Comparison of ENCODE assay signal across 20 cellular contexts in the genomic region with DNA sequence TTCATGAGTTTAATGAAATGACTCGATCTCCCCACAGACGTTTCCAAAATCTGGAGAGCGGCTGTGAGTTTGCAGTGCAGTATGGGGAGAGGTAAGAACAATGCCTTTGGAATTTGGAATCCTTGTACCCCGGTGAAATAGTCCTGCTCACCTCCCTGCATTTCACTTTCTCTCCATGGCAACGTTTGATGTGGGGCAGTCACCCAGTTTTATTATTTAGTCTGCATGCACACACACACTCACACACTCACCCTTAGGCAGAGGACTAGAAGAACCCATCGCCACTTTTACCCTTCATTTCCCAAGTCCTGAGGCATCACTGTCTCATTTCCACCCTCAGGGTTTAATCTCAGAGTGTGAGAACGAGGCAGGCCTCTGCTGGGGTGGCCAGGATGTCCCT.
DNase-seq lines count a peak whose midpoint lies in the region; ATAC-seq and TF ChIP-seq lines count a peak whose summit lies in the region.
"Had no signal": no experiment of that assay in that cellular context is flagged by ENCODE, and none has a peak within 500 bp of the region (broad histone marks: within the 10 kb centered on the region; RNA-seq: fewer than 3 reads in every experiment).

No MANE protein-coding gene starts in this region.

- H3K4me3 Mint-ChIP-seq in glutamatergic neuron (ENCODE audit: unreplicated experiment) = no peak overlapping the region
- no peak overlapping the region for H3K4me3 Mint-ChIP-seq in neural progenitor cell

- no peaks in the 10 kb centered on the region for H3K79me2 ChIP-seq in neural progenitor cell (ENCODE audit: low read depth)

- H4K20me1 ChIP-seq in neural progenitor cell (ENCODE audit: low read depth) = no peaks in the 10 kb centered on the region

- ATAC-seq in HG03457 (IDR thresholded peaks at IDR 0.05; ENCODE audit: unreplicated experiment) = no peak
- ATAC-seq in sciatic nerve = no peak

- no peak overlapping the region for H3K27ac ChIP-seq in neural progenitor cell

- H3K27me3 Mint-ChIP-seq in glutamatergic neuron (ENCODE audit: unreplicated experiment) (peaks cover 9% of the 10 kb centered on the region), neural progenitor cell (ENCODE audit: insufficient read depth, low read depth) (peaks cover 6% of the 10 kb centered on the region)

- no peaks in the 10 kb centered on the region for H3K36me3 Mint-ChIP-seq in glutamatergic neuron (ENCODE audit: unreplicated experiment)
- no peaks in the 10 kb centered on the region for H3K36me3 Mint-ChIP-seq in neural progenitor cell
- H3K36me3 Mint-ChIP-seq: CD4-positive, alpha-beta memory T cell had no signal

- intact Hi-C loops in sciatic nerve (cut with DNase I) = loop anchor here (2.0 to 10.0 kb wide), 2 partner anchors 45 to 239 kb away; no protein-coding TSS in a partner anchor

- peaks cover 14% of the 10 kb centered on the region for H3K9me3 Mint-ChIP-seq in glutamatergic neuron (ENCODE audit: unreplicated experiment)
- peaks cover 4% of the 10 kb centered on the region for H3K9me3 Mint-ChIP-seq in neural progenitor cell
- H3K9me3 Mint-ChIP-seq: CD4-positive, alpha-beta memory T cell had no signal

- H3K4me1 Mint-ChIP-seq in glutamatergic neuron (ENCODE audit: low read depth, unreplicated experiment) (peaks cover 51% of the 10 kb centered on the region), neural progenitor cell (peaks cover 50% of the 10 kb centered on the region)

- H3K27ac Mint-ChIP-seq in glutamatergic neuron (ENCODE audit: unreplicated experiment) = peak overlapping the region; percentile 99
- H3K27ac Mint-ChIP-seq in neural progenitor cell = peak overlapping the region; percentile 78

- no peaks in the 10 kb centered on the region for H3K27me3 ChIP-seq in neural progenitor cell

- H3K9ac ChIP-seq in neural progenitor cell = no peak overlapping the region

- H3K9me3 ChIP-seq in neural progenitor cell (ENCODE audit: low read depth) = no peaks in the 10 kb centered on the region

- no peak overlapping the region for H3K4me2 ChIP-seq in neural progenitor cell

- peaks cover 14% of the 10 kb centered on the region for H3K4me1 ChIP-seq in neural progenitor cell

- TF ChIP-seq CTCF in glutamatergic neuron (IDR thresholded peaks at IDR 0.05; ENCODE audit: partially characterized antibody, unreplicated experiment) = no peak
- TF ChIP-seq CTCF in neural progenitor cell (IDR thresholded peaks at IDR 0.05) = no peak

- peak overlapping the region; percentile 55 for H2AFZ ChIP-seq in neural progenitor cell (replicated peaks)

- H3K36me3 ChIP-seq in neural progenitor cell = no peaks in the 10 kb centered on the region

- DNase-seq in activated CD8-positive, alpha-beta memory T cell treated with anti-CD3 and anti-CD28 coated beads for 24 hours = peak; percentile 55
- no peak for DNase-seq in activated CD8-positive, alpha-beta memory T cell treated with anti-CD3 and anti-CD28 coated beads, Interleukin-2, amount 50 U/mL, for 4 hours
- DNase-seq in glutamatergic neuron (no peak), neural progenitor cell (ENCODE audit: low spot score) (no peak), CD1c-positive myeloid dendritic cell (ENCODE audit: extremely low spot score) (no peak), cerebellar cortex (ENCODE audit: low spot score) (no peak), sciatic nerve (ENCODE audit: low spot score) (no peak)
- DNase-seq: CD4-positive, alpha-beta memory T cell; DMS153; GF-D8; KBM-7; NCI-H1105 treated with DMSO at 0.1 percent for 48 hours; NCI-H1694; NCI-H510A; NCI-H748 treated with DMSO at 0.1 percent for 48 hours; NK-92 treated with Interleukin-12 subunit alpha and Interleukin-12 subunit beta, amount 100 ng/mL, for 24 hours; RPMI8226; SHP77 treated with DMSO at 0.1 percent for 48 hours had no signal

- peaks cover 18% of the 10 kb centered on the region for H3F3A ChIP-seq in neural progenitor cell (ENCODE audit: low read depth)

- H3K4me3 ChIP-seq in neural progenitor cell = no peak overlapping the region
- H3K4me3 ChIP-seq: GM12878 had no signal
